In the genomic region with DNA sequence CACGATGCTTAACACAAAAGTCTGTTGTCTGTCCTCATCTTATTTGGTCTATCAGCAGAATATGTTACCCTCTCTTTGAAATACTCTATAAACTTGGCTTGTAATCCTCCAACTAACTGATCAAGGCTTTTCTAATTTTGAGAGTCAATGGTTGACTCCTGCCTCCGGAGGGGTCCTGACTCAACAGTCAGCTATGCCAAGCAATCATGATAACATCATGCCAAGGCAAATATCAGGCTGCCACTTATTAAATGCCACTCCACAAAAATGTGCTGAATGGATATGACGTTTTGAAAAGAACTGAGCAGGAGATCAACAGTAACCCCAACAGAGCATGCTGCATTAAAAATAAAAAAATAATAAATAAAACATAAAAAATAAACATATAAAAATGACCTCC, we compare ENCODE assay signal across 1 cellular context.
A peak's percentile ranks its signal among the peaks of the same experiment; 100 is the strongest.
TF ChIP-seq lines count a peak whose summit lies in the region.

No MANE protein-coding gene starts in this region.

TF ChIP-seq in HepG2, 621 proteins besides CTCF, POLR2A, EP300 and RAD21:
- TF ChIP-seq ZNF318 (CRISPR knock-in tag; IDR thresholded peaks at IDR 0.05) (no peak), ZNF317 (CRISPR knock-in tag; IDR thresholded peaks at IDR 0.05) (0 out of 2 replicates have a peak, but pooled peaks have one; percentile 30), SIX4 (CRISPR knock-in tag; IDR thresholded peaks at IDR 0.05) (no peak), AKNA (CRISPR knock-in tag; IDR thresholded peaks at IDR 0.05; ENCODE audit: borderline replicate concordance) (no peak), ZSCAN31 (CRISPR knock-in tag; IDR thresholded peaks at IDR 0.05; ENCODE audit: low read depth) (no peak)
TF ChIP-seq in HepG2: peak in this region for 1.
